Comparison of ENCODE assay signal across 8 cellular contexts in the genomic region with DNA sequence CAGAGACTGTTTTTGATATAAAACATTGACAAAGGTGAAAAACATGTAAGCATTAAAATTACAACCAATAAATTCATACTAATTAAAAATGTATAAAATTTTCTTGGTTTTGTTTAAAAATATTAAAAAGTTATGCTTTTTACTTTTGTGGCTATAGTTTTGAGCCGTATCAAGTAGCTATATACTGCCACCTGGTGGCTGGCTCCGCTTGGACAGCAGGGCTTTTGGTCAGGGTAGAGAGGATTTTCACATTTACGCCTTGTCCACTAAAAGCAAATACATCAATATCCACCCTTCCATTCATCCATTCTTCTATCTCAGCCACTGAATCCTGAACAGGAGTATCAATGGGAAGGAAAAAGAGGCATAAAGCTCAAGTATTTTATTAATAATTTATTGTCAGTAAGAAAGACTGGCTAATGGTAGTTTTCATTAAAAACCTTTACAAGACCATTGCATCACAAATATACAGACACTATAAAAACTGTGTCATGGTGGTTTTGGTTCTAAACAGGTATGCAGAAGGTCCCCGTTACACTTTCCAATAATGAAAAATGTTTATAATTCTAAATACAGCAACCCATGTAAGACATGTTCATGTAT. TPM values are rescaled to one million over a fixed set of nuclear protein-coding genes. Genes with fewer than 3 reads are reported as not detected.
A peak's percentile ranks its signal among the peaks of the same experiment; 100 is the strongest.
DNase-seq lines count a peak whose midpoint lies in the region; ATAC-seq, FAIRE-seq and TF ChIP-seq lines count a peak whose summit lies in the region.

No MANE protein-coding gene starts in this region.

- H3K14ac ChIP-seq in mesenchymal stem cell (ENCODE audit: low read length in 2 of 2), result no peak overlapping the region

- H3K27me3 ChIP-seq in mesenchymal stem cell (ENCODE audit: control insufficient read depth in 1 of 2, insufficient read depth in 1 of 2, low read length in 2 of 2), result no peaks in the 10 kb centered on the region

- H3K18ac ChIP-seq in mesenchymal stem cell (ENCODE audit: low read depth in 1 of 2, low read length in 2 of 2), result no peak overlapping the region

- 10% methylated on average over 2 of the region's 4 CpGs for WGBS in mesenchymal stem cell

- H3K36me3 ChIP-seq in mesenchymal stem cell (ENCODE audit: control insufficient read depth in 1 of 2, insufficient read depth in 2 of 2, low read depth in 1 of 2, low read length in 2 of 2), result peaks cover 42 to 96% of the 10 kb centered on the region in 2 experiments

- peaks cover 25% of the 10 kb centered on the region for H3K79me1 ChIP-seq in mesenchymal stem cell (replicated peaks; ENCODE audit: low read length, poor library complexity, severe bottlenecking)

- no peaks in the 10 kb centered on the region for H3K27me3 Mint-ChIP-seq in activated CD4-positive, alpha-beta T cell treated with anti-CD3 and anti-CD28 coated beads, Interleukin-2, amount 10 ng/mL, durations not matched to agents 7 days and 5 days

- DNase-seq in activated CD4-positive, alpha-beta T cell treated with anti-CD3 and anti-CD28 coated beads, Interleukin-2, amount 10 ng/mL, durations not matched to agents 7 days and 5 days, result peak; percentile 60
- DNase-seq in effector CD8-positive, alpha-beta T cell (lab: John Stamatoyannopoulos, UW), result peak; percentile 41
- DNase-seq in mesenchymal stem cell, result peak; percentile 60
- DNase-seq in stimulated activated CD8-positive, alpha-beta memory T cell treated with anti-CD3 and anti-CD28 coated beads, Interleukin-4, amount 100 ng/mL, for 48 hours, result peak; percentile 79
- no peak for DNase-seq in islet precursor cell

- H3K27ac ChIP-seq in mesenchymal stem cell (ENCODE audit: low read length, poor library complexity, severe bottlenecking), result no peak overlapping the region

- FAIRE-seq in G401.6 (lab: Jason Lieb, UNC), result peak; percentile 88

- peaks cover 4% of the 10 kb centered on the region for H3K4me1 ChIP-seq in mesenchymal stem cell (ENCODE audit: control insufficient read depth, insufficient read depth, low read depth, low read length)

- no peak overlapping the region for H2AFZ ChIP-seq in mesenchymal stem cell (ENCODE audit: low read depth, low read length)

- ATAC-seq in GM21390 (IDR thresholded peaks at IDR 0.05; ENCODE audit: unreplicated experiment), result peak; percentile 65

- H3K23ac ChIP-seq in mesenchymal stem cell (ENCODE audit: low read length in 2 of 2), result no peak overlapping the region

- no peak overlapping the region for H4K8ac ChIP-seq in mesenchymal stem cell (ENCODE audit: low read length)

- no peak overlapping the region for H2BK120ac ChIP-seq in mesenchymal stem cell (ENCODE audit: low read depth, low read length)

- H3K4ac ChIP-seq in mesenchymal stem cell (ENCODE audit: low read depth in 1 of 2, low read length in 2 of 2), result no peak overlapping the region

- H3K36me3 Mint-ChIP-seq in activated CD4-positive, alpha-beta T cell treated with anti-CD3 and anti-CD28 coated beads, Interleukin-2, amount 10 ng/mL, durations not matched to agents 7 days and 5 days (ENCODE audit: low read depth), result no peaks in the 10 kb centered on the region

- H2BK5ac ChIP-seq in mesenchymal stem cell (ENCODE audit: low read depth, low read length, poor library complexity, severe bottlenecking), result no peak overlapping the region

- no peaks in the 10 kb centered on the region for H3K9me3 ChIP-seq in mesenchymal stem cell (ENCODE audit: control insufficient read depth, low read length)

- TF ChIP-seq CTCF in LNCAP (IDR thresholded peaks at IDR 0.05), result peak; percentile 74

- no peak overlapping the region for H2AK5ac ChIP-seq in mesenchymal stem cell (ENCODE audit: low read length, severe bottlenecking)

- H2BK15ac ChIP-seq in mesenchymal stem cell (ENCODE audit: low read depth, poor library complexity, severe bottlenecking), result no peak overlapping the region

- no peaks in the 10 kb centered on the region for H3K9me3 Mint-ChIP-seq in activated CD4-positive, alpha-beta T cell treated with anti-CD3 and anti-CD28 coated beads, Interleukin-2, amount 10 ng/mL, durations not matched to agents 7 days and 5 days

- H3K27ac Mint-ChIP-seq in activated CD4-positive, alpha-beta T cell treated with anti-CD3 and anti-CD28 coated beads, Interleukin-2, amount 10 ng/mL, durations not matched to agents 7 days and 5 days, result no peak overlapping the region

- H3K4me1 Mint-ChIP-seq in activated CD4-positive, alpha-beta T cell treated with anti-CD3 and anti-CD28 coated beads, Interleukin-2, amount 10 ng/mL, durations not matched to agents 7 days and 5 days, result no peaks in the 10 kb centered on the region

- no peak overlapping the region for H3K4me3 Mint-ChIP-seq in activated CD4-positive, alpha-beta T cell treated with anti-CD3 and anti-CD28 coated beads, Interleukin-2, amount 10 ng/mL, durations not matched to agents 7 days and 5 days

- H3K9ac ChIP-seq in mesenchymal stem cell (ENCODE audit: low read length), result no peak overlapping the region

- no peak overlapping the region for H3K4me3 ChIP-seq in mesenchymal stem cell (ENCODE audit: insufficient read depth in 1 of 2, low read depth in 1 of 2, low read length in 2 of 2)

- CTCF ChIA-PET in activated CD4-positive, alpha-beta T cell treated with anti-CD3 and anti-CD28 coated beads, Interleukin-2, amount 10 ng/mL, durations not matched to agents 7 days and 5 days (lab: Charles Lee), result no interaction called here

- no peak overlapping the region for H4K91ac ChIP-seq in mesenchymal stem cell (ENCODE audit: low read length)

- no peak overlapping the region for H3K4me2 ChIP-seq in mesenchymal stem cell (ENCODE audit: low read length, poor library complexity, severe bottlenecking)

- POLR2A ChIA-PET in activated CD4-positive, alpha-beta T cell treated with anti-CD3 and anti-CD28 coated beads, Interleukin-2, amount 10 ng/mL, durations not matched to agents 7 days and 5 days (lab: Charles Lee), result no interaction called here

- no peak overlapping the region for H2BK12ac ChIP-seq in mesenchymal stem cell (ENCODE audit: low read length in 2 of 2)

RNA-seq across cellular contexts. Expression of a gene that starts 32.1 kb away (rescaled TPM):
- total RNA-seq in activated CD4-positive, alpha-beta T cell treated with anti-CD3 and anti-CD28 coated beads, Interleukin-2, amount 10 ng/mL, durations not matched to agents 7 days and 5 days, result not detected
- 0.06 TPM for polyA plus RNA-seq in mesenchymal stem cell (2013, experiment 1 of 2)
- 0.04 TPM for polyA plus RNA-seq in mesenchymal stem cell (2013, experiment 2 of 2)
